ENCODE assay signal across 19 cellular contexts in genomic region chr15:63530762-63531299, GRCh38. TPM values are rescaled to one million over a fixed set of nuclear protein-coding genes. Genes with fewer than 3 reads are reported as not detected.
DNase-seq lines count a peak whose midpoint lies in the region; ATAC-seq, FAIRE-seq and TF ChIP-seq lines count a peak whose summit lies in the region.
"Had no signal": no experiment of that assay in that cellular context is flagged by ENCODE, and none has a peak within 500 bp of the region (broad histone marks: within the 10 kb centered on the region; RNA-seq: fewer than 3 reads in every experiment).

No MANE protein-coding gene starts in this region.

- H3K4me3 Mint-ChIP-seq in activated T-cell treated with anti-CD3 and anti-CD28 coated beads, Interleukin-2, amount 50 U/mL, for 72 hours = peak overlapping the region; percentile 4 to 69
- H3K4me3 Mint-ChIP-seq in activated naive CD8-positive, alpha-beta T cell treated with anti-CD3 and anti-CD28 coated beads, Interleukin-2, amount 10 ng/mL, durations not matched to agents 7 days and 5 days = no peak overlapping the region
- H3K4me3 Mint-ChIP-seq: brain, type B pancreatic cell had no signal

- H3K9me3 ChIP-seq in aorta (ENCODE audit: control insufficient read depth, low read length) = no peaks in the 10 kb centered on the region
- no peaks in the 10 kb centered on the region for H3K9me3 ChIP-seq in heart left ventricle
- H3K9me3 ChIP-seq: Caco-2, esophagus squamous epithelium had no signal

- TF ChIP-seq POLR2A in heart left ventricle (IDR thresholded peaks at IDR 0.05) = no peak

- TF ChIP-seq CTCF in heart left ventricle (IDR thresholded peaks at IDR 0.05) = no peak

- no peaks in the 10 kb centered on the region for H3K27me3 Mint-ChIP-seq in activated T-cell treated with anti-CD3 and anti-CD28 coated beads, Interleukin-2, amount 50 U/mL, for 72 hours (ENCODE audit: low read depth)
- H3K27me3 Mint-ChIP-seq in activated naive CD8-positive, alpha-beta T cell treated with anti-CD3 and anti-CD28 coated beads, Interleukin-2, amount 10 ng/mL, durations not matched to agents 7 days and 5 days = no peaks in the 10 kb centered on the region
- H3K27me3 Mint-ChIP-seq: brain, type B pancreatic cell had no signal

- ATAC-seq in activated T-cell treated with anti-CD3 and anti-CD28 coated beads, Interleukin-2, amount 50 U/mL, for 72 hours (replicated peaks in 1 of 2) = peak; percentile 43 to 63
- ATAC-seq in GM21447 (IDR thresholded peaks at IDR 0.05; ENCODE audit: unreplicated experiment) (peak; percentile 53), aorta (ENCODE audit: low FRiP score) (no peak), HG03565 (IDR thresholded peaks at IDR 0.05; ENCODE audit: unreplicated experiment) (no peak), heart left ventricle (no peak)
- ATAC-seq in activated naive CD8-positive, alpha-beta T cell treated with anti-CD3 and anti-CD28 coated beads, Interleukin-2, amount 10 ng/mL, durations not matched to agents 7 days and 5 days (ENCODE audit: low read depth) = no peak

- H3K27me3 ChIP-seq in aorta (ENCODE audit: control insufficient read depth in 1 of 2, insufficient read depth in 2 of 2, low read length in 1 of 2) = no peaks in the 10 kb centered on the region
- H3K27me3 ChIP-seq in heart left ventricle = no peaks in the 10 kb centered on the region
- H3K27me3 ChIP-seq: dorsolateral prefrontal cortex, esophagus squamous epithelium had no signal

- peaks cover 77% of the 10 kb centered on the region for H3K4me1 Mint-ChIP-seq in activated T-cell treated with anti-CD3 and anti-CD28 coated beads, Interleukin-2, amount 50 U/mL, for 72 hours (ENCODE audit: low read depth)
- H3K4me1 Mint-ChIP-seq in activated naive CD8-positive, alpha-beta T cell treated with anti-CD3 and anti-CD28 coated beads, Interleukin-2, amount 10 ng/mL, durations not matched to agents 7 days and 5 days = peaks cover 32% of the 10 kb centered on the region

- peaks cover 0 to 13% of the 10 kb centered on the region in 2 donors for H3K36me3 Mint-ChIP-seq in activated T-cell treated with anti-CD3 and anti-CD28 coated beads, Interleukin-2, amount 50 U/mL, for 72 hours (ENCODE audit: insufficient read depth in 2 of 2)
- H3K36me3 Mint-ChIP-seq in activated naive CD8-positive, alpha-beta T cell treated with anti-CD3 and anti-CD28 coated beads, Interleukin-2, amount 10 ng/mL, durations not matched to agents 7 days and 5 days = peaks cover 22% of the 10 kb centered on the region

- DNase-seq in activated T-cell treated with anti-CD3 and anti-CD28 coated beads, Interleukin-2, amount 50 U/mL, for 72 hours = no peak
- no peak for DNase-seq in activated T-cell treated with anti-CD3 and anti-CD28 coated beads for 4 hours
- no peak for DNase-seq in activated naive CD8-positive, alpha-beta T cell treated with anti-CD3 and anti-CD28 coated beads, Interleukin-2, amount 10 ng/mL, durations not matched to agents 7 days and 5 days
- DNase-seq in urothelium cell line (ENCODE audit: low spot score) = no peak
- no peak for DNase-seq in aorta
- DNase-seq in heart left ventricle = no peak
- DNase-seq: activated effector memory CD4-positive, alpha-beta T cell treated with Interleukin-2 at 50 U/mL for 16 hours; Caco-2; dorsolateral prefrontal cortex; esophagus squamous epithelium; GM23248; head of caudate nucleus; kidney; NCI-H1930 had no signal

- H3K4me3 ChIP-seq in aorta (ENCODE audit: low read length in 2 of 2) (no peak overlapping the region), heart left ventricle (no peak overlapping the region)
- H3K4me3 ChIP-seq: dorsolateral prefrontal cortex, esophagus squamous epithelium, GM23248 had no signal

- peak; percentile 56 for FAIRE-seq in urothelium cell line (lab: Jason Lieb, UNC)
- FAIRE-seq: kidney had no signal

- H3K27ac Mint-ChIP-seq in activated T-cell treated with anti-CD3 and anti-CD28 coated beads, Interleukin-2, amount 50 U/mL, for 72 hours = peak overlapping the region; percentile 71
- H3K27ac Mint-ChIP-seq in activated naive CD8-positive, alpha-beta T cell treated with anti-CD3 and anti-CD28 coated beads, Interleukin-2, amount 10 ng/mL, durations not matched to agents 7 days and 5 days = peak overlapping the region; percentile 11
- H3K27ac Mint-ChIP-seq: brain, type B pancreatic cell had no signal

- intact Hi-C loops in aorta (cut with DNase I) (no loop called here), heart left ventricle (cut with DNase I) (no loop called here)

- POLR2A ChIA-PET in activated naive CD8-positive, alpha-beta T cell treated with anti-CD3 and anti-CD28 coated beads, Interleukin-2, amount 10 ng/mL, durations not matched to agents 7 days and 5 days (lab: Charles Lee) = no interaction called here

- H3K4me1 ChIP-seq in aorta (ENCODE audit: control insufficient read depth in 1 of 2, insufficient read depth in 2 of 2, low read length in 2 of 2) = peaks cover 3 to 8% of the 10 kb centered on the region in 2 donors
- peaks cover 0 to 60% (median 2%) of the 10 kb centered on the region in 12 donors for H3K4me1 ChIP-seq in heart left ventricle
- H3K4me1 ChIP-seq: Caco-2, parathyroid adenoma had no signal

- H3K27ac ChIP-seq in aorta (ENCODE audit: low read depth in 1 of 2, low read length in 2 of 2) (no peak overlapping the region), heart left ventricle (no peak overlapping the region)
- H3K27ac ChIP-seq: dorsolateral prefrontal cortex, esophagus squamous epithelium, GM23248, parathyroid adenoma had no signal

- H3K36me3 ChIP-seq in aorta (ENCODE audit: control insufficient read depth in 1 of 2, insufficient read depth in 2 of 2, low read length in 1 of 2) = no peaks in the 10 kb centered on the region
- H3K36me3 ChIP-seq in heart left ventricle = no peaks in the 10 kb centered on the region
- H3K36me3 ChIP-seq: esophagus squamous epithelium had no signal

- H3K9me3 Mint-ChIP-seq in activated T-cell treated with anti-CD3 and anti-CD28 coated beads, Interleukin-2, amount 50 U/mL, for 72 hours = no peaks in the 10 kb centered on the region
- peaks cover 2% of the 10 kb centered on the region for H3K9me3 Mint-ChIP-seq in activated naive CD8-positive, alpha-beta T cell treated with anti-CD3 and anti-CD28 coated beads, Interleukin-2, amount 10 ng/mL, durations not matched to agents 7 days and 5 days
- H3K9me3 Mint-ChIP-seq: brain, type B pancreatic cell had no signal

- WGBS in aorta, 2 donors = 98% methylated on average over 3 of the region's 3 CpGs
- WGBS in heart left ventricle, 4 donors = 97 to 99% (median 98%) methylated on average over 3 of the region's 3 CpGs

RNA-seq across cellular contexts. Expression of gene USP3, which starts 26.4 kb away (rescaled TPM):
- 10 to 100 TPM; 66.5 to 78.0 TPM for total RNA-seq in activated T-cell treated with anti-CD3 and anti-CD28 coated beads, Interleukin-2, amount 50 U/mL, for 72 hours
- total RNA-seq in activated naive CD8-positive, alpha-beta T cell treated with anti-CD3 and anti-CD28 coated beads, Interleukin-2, amount 10 ng/mL, durations not matched to agents 7 days and 5 days = 10 to 100 TPM; 75.6 to 83.1 TPM
- total RNA-seq in aorta (10 to 100 TPM; 46.9 to 60.0 TPM), heart left ventricle (10 to 100 TPM; 14.3 to 30.8 (median 18.4) TPM)
- polyA plus RNA-seq in aorta (10 to 100 TPM; 16.3 to 28.9 TPM), heart left ventricle (10 to 100 TPM in 1 of 2 donors, 1 to 10 TPM in 1; 7.1 to 10.5 TPM)

Comparison
In these comparisons a context has a peak if more than half of its experiments do, and no peak if none do; other contexts are left out.
1. ATAC-seq: peak in activated T-cell treated with anti-CD3 and anti-CD28 coated beads, Interleukin-2, amount 50 U/mL, for 72 hours (2 of 2) and GM21447 (single experiment); none in activated naive CD8-positive, alpha-beta T cell treated with anti-CD3 and anti-CD28 coated beads, Interleukin-2, amount 10 ng/mL, durations not matched to agents 7 days and 5 days (single experiment), aorta (single experiment), HG03565 (single experiment) and heart left ventricle (0 of 4).